1 cellular context compared by ENCODE assay signal in the genomic region with DNA sequence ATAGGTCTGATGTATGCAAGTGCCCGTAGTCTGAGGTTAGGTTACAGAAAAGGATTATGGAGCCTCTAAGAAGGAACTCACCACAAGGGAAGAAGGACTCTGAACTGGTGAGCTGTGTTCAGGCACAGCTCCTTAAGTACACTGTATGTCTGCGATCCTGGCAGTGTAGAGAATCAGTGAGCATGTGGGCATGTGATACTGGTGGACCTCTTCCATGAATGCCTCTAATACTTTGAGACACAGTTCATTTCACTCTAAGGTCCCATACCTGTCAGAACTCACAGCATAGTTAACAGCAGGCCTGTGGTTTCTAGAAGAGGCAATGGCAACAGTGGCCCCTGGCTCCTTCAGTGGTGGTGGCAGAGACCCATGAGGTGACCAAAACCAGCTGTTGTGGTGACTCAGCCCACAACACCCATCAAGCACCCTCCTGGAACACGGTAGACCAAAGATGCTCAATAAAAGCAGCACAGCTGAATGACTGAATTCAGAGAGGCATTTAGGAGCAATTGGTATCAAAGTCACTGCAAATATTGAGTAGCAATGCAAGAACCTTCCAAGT.
TF ChIP-seq lines count a peak whose summit lies in the region.

No MANE protein-coding gene starts in this region.

TF ChIP-seq in A549, 52 proteins besides CTCF, POLR2A, EP300 and RAD21 (continued from another document):
- TF ChIP-seq, protein P1, sequence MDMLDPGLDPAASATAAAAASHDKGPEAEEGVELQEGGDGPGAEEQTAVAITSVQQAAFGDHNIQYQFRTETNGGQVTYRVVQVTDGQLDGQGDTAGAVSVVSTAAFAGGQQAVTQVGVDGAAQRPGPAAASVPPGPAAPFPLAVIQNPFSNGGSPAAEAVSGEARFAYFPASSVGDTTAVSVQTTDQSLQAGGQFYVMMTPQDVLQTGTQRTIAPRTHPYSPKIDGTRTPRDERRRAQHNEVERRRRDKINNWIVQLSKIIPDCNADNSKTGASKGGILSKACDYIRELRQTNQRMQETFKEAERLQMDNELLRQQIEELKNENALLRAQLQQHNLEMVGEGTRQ (IDR thresholded peaks at IDR 0.05), result no peak
- TF ChIP-seq CHD4 (IDR thresholded peaks at IDR 0.05; ENCODE audit: borderline replicate concordance) (no peak), TP53 (CRISPR knock-in tag; IDR thresholded peaks at IDR 0.05) (no peak), KDM1A (IDR thresholded peaks at IDR 0.05; ENCODE audit: low read depth) (no peak), FOSL2 (IDR thresholded peaks at IDR 0.05) (no peak), FOSL2 (CRISPR knock-in tag; IDR thresholded peaks at IDR 0.05) (peak; percentile 43; the same call in 1 of the 2 replicates), RCOR1 (IDR thresholded peaks at IDR 0.05; ENCODE audit: low read depth, low read length) (no peak), SREBF2 (IDR thresholded peaks at IDR 0.05) (no peak), JUN (IDR thresholded peaks at IDR 0.05) (peak; percentile 35 to 60; a peak in 3 of 5 replicates), FOSB (CRISPR knock-in tag; IDR thresholded peaks at IDR 0.05) (0 out of 2 replicates have a peak, but pooled peaks have one; percentile 53), EHF (CRISPR knock-in tag; IDR thresholded peaks at IDR 0.05) (no peak), POLR2AphosphoS2 (conservative IDR thresholded peaks at IDR 0.05; ENCODE audit: low read length) (no peak), CHD2 (IDR thresholded peaks at IDR 0.05; ENCODE audit: low read length, partially characterized antibody) (no peak), MYC (IDR thresholded peaks at IDR 0.05; ENCODE audit: borderline replicate concordance, low read length) (no peak), HOXA7 (CRISPR knock-in tag; IDR thresholded peaks at IDR 0.05) (no peak), ZNF302 (CRISPR knock-in tag; IDR thresholded peaks at IDR 0.05) (no peak), CEBPB (IDR thresholded peaks at IDR 0.05) (no peak), CBX2 (IDR thresholded peaks at IDR 0.05; ENCODE audit: borderline replicate concordance, low read depth) (no peak), JUNB (IDR thresholded peaks at IDR 0.05) (no peak), ZFP36 (IDR thresholded peaks at IDR 0.05; ENCODE audit: borderline replicate concordance, partially characterized antibody) (no peak)
- TF ChIP-seq, protein P2, sequence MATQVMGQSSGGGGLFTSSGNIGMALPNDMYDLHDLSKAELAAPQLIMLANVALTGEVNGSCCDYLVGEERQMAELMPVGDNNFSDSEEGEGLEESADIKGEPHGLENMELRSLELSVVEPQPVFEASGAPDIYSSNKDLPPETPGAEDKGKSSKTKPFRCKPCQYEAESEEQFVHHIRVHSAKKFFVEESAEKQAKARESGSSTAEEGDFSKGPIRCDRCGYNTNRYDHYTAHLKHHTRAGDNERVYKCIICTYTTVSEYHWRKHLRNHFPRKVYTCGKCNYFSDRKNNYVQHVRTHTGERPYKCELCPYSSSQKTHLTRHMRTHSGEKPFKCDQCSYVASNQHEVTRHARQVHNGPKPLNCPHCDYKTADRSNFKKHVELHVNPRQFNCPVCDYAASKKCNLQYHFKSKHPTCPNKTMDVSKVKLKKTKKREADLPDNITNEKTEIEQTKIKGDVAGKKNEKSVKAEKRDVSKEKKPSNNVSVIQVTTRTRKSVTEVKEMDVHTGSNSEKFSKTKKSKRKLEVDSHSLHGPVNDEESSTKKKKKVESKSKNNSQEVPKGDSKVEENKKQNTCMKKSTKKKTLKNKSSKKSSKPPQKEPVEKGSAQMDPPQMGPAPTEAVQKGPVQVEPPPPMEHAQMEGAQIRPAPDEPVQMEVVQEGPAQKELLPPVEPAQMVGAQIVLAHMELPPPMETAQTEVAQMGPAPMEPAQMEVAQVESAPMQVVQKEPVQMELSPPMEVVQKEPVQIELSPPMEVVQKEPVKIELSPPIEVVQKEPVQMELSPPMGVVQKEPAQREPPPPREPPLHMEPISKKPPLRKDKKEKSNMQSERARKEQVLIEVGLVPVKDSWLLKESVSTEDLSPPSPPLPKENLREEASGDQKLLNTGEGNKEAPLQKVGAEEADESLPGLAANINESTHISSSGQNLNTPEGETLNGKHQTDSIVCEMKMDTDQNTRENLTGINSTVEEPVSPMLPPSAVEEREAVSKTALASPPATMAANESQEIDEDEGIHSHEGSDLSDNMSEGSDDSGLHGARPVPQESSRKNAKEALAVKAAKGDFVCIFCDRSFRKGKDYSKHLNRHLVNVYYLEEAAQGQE (IDR thresholded peaks at IDR 0.05), result no peak
- TF ChIP-seq, protein P3, sequence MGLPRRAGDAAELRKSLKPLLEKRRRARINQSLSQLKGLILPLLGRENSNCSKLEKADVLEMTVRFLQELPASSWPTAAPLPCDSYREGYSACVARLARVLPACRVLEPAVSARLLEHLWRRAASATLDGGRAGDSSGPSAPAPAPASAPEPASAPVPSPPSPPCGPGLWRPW (IDR thresholded peaks at IDR 0.05), result no peak
- TF ChIP-seq, protein P4, sequence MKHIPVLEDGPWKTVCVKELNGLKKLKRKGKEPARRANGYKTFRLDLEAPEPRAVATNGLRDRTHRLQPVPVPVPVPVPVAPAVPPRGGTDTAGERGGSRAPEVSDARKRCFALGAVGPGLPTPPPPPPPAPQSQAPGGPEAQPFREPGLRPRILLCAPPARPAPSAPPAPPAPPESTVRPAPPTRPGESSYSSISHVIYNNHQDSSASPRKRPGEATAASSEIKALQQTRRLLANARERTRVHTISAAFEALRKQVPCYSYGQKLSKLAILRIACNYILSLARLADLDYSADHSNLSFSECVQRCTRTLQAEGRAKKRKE (CRISPR knock-in tag; IDR thresholded peaks at IDR 0.05; ENCODE audit: low read depth), result no peak
